In the genomic region with DNA sequence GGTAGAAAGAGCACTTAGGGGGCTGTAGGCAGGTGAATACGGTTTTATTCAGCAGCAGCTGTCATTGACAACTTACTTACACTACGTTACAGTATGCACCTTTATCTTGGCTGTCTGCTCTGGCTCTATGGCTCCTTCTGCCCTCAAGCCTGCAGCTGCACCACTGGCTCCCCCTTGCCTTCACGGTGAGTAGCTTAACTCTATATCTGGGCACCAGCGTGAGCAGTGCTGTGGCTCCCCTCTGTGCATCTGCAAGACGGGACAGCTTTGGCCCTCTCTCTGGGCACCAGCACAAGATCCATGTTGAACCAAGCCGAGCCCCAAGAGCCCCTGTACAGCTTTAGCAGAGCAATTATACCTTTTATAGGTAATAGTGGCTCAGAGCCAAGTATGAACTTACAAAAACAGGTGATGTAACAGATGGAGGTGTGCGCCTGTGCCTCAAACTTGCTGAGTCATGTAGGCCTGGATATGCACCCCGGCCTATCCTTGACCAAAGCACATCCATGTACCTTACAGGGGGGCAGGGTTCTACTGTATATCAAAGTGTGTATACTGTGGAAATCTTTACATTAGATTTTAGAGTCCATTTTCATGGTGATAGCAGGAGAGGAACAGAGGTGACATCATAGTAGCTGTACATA, we compare ENCODE assay signal across 1 cellular context.
TF ChIP-seq lines count a peak whose summit lies in the region.

No MANE protein-coding gene starts in this region.

TF ChIP-seq in K562, 482 proteins besides CTCF, POLR2A, EP300 and RAD21 (continued from another document and continues in another):
- TF ChIP-seq, protein P1, sequence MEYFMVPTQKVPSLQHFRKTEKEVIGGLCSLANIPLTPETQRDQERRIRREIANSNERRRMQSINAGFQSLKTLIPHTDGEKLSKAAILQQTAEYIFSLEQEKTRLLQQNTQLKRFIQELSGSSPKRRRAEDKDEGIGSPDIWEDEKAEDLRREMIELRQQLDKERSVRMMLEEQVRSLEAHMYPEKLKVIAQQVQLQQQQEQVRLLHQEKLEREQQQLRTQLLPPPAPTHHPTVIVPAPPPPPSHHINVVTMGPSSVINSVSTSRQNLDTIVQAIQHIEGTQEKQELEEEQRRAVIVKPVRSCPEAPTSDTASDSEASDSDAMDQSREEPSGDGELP (CRISPR knock-in tag; IDR thresholded peaks at IDR 0.05; ENCODE audit: borderline replicate concordance) = 0 out of 2 replicates have a peak, but pooled peaks have one; percentile 16
- TF ChIP-seq PTTG1 (tag; IDR thresholded peaks at IDR 0.05; ENCODE audit: low read depth) (0 out of 2 replicates have a peak, but pooled peaks have one; percentile 49), ATF1 (CRISPR knock-in tag; IDR thresholded peaks at IDR 0.05) (no peak), ATF1 (tag; IDR thresholded peaks at IDR 0.05) (0 out of 2 replicates have a peak, but pooled peaks have one; percentile 37), SRF (CRISPR knock-in tag; IDR thresholded peaks at IDR 0.05) (no peak), JUND (IDR thresholded peaks at IDR 0.05; ENCODE audit: borderline replicate concordance, low read depth, low read length) (no peak), JUND (tag; IDR thresholded peaks at IDR 0.05; ENCODE audit: borderline replicate concordance, low read depth, low read length) (no peak), MAFG (tag; conservative IDR thresholded peaks at IDR 0.05) (peak; percentile 94), JUNB (CRISPR knock-in tag; conservative IDR thresholded peaks at IDR 0.05) (no peak), MTA1 (IDR thresholded peaks at IDR 0.05; ENCODE audit: borderline replicate concordance) (no peak), SRSF9 (IDR thresholded peaks at IDR 0.05; ENCODE audit: borderline replicate concordance, low read depth, low read length) (no peak), TGIF2 (CRISPR knock-in tag; IDR thresholded peaks at IDR 0.05) (no peak), ZNF23 (CRISPR knock-in tag; IDR thresholded peaks at IDR 0.05) (no peak), SMC3 (conservative IDR thresholded peaks at IDR 0.05; ENCODE audit: insufficient read depth, low read depth, low read length) (peak; percentile 26; the same call in 1 of the 2 replicates), NR2C2 (CRISPR knock-in tag; IDR thresholded peaks at IDR 0.05) (no peak), NR2C2 (tag; IDR thresholded peaks at IDR 0.05) (no peak), PRPF4 (IDR thresholded peaks at IDR 0.05; ENCODE audit: insufficient read depth, low read depth, low read length, poor library complexity, severe bottlenecking) (no peak)
- TF ChIP-seq, protein P2, sequence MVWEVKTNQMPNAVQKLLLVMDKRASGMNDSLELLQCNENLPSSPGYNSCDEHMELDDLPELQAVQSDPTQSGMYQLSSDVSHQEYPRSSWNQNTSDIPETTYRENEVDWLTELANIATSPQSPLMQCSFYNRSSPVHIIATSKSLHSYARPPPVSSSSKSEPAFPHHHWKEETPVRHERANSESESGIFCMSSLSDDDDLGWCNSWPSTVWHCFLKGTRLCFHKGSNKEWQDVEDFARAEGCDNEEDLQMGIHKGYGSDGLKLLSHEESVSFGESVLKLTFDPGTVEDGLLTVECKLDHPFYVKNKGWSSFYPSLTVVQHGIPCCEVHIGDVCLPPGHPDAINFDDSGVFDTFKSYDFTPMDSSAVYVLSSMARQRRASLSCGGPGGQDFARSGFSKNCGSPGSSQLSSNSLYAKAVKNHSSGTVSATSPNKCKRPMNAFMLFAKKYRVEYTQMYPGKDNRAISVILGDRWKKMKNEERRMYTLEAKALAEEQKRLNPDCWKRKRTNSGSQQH (CRISPR knock-in tag; IDR thresholded peaks at IDR 0.05) = no peak
- TF ChIP-seq, protein P3, sequence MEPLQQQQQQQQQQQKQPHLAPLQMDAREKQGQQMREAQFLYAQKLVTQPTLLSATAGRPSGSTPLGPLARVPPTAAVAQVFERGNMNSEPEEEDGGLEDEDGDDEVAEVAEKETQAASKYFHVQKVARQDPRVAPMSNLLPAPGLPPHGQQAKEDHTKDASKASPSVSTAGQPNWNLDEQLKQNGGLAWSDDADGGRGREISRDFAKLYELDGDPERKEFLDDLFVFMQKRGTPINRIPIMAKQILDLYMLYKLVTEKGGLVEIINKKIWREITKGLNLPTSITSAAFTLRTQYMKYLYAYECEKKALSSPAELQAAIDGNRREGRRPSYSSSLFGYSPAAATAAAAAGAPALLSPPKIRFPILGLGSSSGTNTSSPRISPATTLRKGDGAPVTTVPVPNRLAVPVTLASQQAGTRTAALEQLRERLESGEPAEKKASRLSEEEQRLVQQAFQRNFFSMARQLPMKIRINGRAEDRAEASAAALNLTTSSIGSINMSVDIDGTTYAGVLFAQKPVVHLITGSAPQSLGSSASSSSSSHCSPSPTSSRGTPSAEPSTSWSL (CRISPR knock-in tag; IDR thresholded peaks at IDR 0.05; ENCODE audit: borderline replicate concordance) = no peak
- TF ChIP-seq, protein P4, sequence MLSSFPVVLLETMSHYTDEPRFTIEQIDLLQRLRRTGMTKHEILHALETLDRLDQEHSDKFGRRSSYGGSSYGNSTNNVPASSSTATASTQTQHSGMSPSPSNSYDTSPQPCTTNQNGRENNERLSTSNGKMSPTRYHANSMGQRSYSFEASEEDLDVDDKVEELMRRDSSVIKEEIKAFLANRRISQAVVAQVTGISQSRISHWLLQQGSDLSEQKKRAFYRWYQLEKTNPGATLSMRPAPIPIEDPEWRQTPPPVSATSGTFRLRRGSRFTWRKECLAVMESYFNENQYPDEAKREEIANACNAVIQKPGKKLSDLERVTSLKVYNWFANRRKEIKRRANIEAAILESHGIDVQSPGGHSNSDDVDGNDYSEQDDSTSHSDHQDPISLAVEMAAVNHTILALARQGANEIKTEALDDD (IDR thresholded peaks at IDR 0.05) = no peak
- TF ChIP-seq, protein P5, sequence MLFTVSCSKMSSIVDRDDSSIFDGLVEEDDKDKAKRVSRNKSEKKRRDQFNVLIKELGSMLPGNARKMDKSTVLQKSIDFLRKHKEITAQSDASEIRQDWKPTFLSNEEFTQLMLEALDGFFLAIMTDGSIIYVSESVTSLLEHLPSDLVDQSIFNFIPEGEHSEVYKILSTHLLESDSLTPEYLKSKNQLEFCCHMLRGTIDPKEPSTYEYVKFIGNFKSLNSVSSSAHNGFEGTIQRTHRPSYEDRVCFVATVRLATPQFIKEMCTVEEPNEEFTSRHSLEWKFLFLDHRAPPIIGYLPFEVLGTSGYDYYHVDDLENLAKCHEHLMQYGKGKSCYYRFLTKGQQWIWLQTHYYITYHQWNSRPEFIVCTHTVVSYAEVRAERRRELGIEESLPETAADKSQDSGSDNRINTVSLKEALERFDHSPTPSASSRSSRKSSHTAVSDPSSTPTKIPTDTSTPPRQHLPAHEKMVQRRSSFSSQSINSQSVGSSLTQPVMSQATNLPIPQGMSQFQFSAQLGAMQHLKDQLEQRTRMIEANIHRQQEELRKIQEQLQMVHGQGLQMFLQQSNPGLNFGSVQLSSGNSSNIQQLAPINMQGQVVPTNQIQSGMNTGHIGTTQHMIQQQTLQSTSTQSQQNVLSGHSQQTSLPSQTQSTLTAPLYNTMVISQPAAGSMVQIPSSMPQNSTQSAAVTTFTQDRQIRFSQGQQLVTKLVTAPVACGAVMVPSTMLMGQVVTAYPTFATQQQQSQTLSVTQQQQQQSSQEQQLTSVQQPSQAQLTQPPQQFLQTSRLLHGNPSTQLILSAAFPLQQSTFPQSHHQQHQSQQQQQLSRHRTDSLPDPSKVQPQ (CRISPR knock-in tag; IDR thresholded peaks at IDR 0.05; ENCODE audit: borderline replicate concordance) = no peak
- TF ChIP-seq, protein P6, sequence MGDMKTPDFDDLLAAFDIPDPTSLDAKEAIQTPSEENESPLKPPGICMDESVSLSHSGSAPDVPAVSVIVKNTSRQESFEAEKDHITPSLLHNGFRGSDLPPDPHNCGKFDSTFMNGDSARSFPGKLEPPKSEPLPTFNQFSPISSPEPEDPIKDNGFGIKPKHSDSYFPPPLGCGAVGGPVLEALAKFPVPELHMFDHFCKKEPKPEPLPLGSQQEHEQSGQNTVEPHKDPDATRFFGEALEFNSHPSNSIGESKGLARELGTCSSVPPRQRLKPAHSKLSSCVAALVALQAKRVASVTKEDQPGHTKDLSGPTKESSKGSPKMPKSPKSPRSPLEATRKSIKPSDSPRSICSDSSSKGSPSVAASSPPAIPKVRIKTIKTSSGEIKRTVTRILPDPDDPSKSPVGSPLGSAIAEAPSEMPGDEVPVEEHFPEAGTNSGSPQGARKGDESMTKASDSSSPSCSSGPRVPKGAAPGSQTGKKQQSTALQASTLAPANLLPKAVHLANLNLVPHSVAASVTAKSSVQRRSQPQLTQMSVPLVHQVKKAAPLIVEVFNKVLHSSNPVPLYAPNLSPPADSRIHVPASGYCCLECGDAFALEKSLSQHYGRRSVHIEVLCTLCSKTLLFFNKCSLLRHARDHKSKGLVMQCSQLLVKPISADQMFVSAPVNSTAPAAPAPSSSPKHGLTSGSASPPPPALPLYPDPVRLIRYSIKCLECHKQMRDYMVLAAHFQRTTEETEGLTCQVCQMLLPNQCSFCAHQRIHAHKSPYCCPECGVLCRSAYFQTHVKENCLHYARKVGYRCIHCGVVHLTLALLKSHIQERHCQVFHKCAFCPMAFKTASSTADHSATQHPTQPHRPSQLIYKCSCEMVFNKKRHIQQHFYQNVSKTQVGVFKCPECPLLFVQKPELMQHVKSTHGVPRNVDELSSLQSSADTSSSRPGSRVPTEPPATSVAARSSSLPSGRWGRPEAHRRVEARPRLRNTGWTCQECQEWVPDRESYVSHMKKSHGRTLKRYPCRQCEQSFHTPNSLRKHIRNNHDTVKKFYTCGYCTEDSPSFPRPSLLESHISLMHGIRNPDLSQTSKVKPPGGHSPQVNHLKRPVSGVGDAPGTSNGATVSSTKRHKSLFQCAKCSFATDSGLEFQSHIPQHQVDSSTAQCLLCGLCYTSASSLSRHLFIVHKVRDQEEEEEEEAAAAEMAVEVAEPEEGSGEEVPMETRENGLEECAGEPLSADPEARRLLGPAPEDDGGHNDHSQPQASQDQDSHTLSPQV (IDR thresholded peaks at IDR 0.05) = peak; percentile 95
- TF ChIP-seq, protein P7, sequence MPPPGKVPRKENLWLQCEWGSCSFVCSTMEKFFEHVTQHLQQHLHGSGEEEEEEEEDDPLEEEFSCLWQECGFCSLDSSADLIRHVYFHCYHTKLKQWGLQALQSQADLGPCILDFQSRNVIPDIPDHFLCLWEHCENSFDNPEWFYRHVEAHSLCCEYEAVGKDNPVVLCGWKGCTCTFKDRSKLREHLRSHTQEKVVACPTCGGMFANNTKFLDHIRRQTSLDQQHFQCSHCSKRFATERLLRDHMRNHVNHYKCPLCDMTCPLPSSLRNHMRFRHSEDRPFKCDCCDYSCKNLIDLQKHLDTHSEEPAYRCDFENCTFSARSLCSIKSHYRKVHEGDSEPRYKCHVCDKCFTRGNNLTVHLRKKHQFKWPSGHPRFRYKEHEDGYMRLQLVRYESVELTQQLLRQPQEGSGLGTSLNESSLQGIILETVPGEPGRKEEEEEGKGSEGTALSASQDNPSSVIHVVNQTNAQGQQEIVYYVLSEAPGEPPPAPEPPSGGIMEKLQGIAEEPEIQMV (tag; conservative IDR thresholded peaks at IDR 0.05; ENCODE audit: low read depth) = no peak
